ENCODE assay signal across 1 cellular context in genomic region chr5:34929720-34930526, GRCh38.
TF ChIP-seq lines count a peak whose summit lies in the region.

No MANE protein-coding gene starts in this region.

TF ChIP-seq in K562, 482 proteins besides CTCF, POLR2A, EP300 and RAD21 (continued from another document and continues in another):
- TF ChIP-seq, protein P1, sequence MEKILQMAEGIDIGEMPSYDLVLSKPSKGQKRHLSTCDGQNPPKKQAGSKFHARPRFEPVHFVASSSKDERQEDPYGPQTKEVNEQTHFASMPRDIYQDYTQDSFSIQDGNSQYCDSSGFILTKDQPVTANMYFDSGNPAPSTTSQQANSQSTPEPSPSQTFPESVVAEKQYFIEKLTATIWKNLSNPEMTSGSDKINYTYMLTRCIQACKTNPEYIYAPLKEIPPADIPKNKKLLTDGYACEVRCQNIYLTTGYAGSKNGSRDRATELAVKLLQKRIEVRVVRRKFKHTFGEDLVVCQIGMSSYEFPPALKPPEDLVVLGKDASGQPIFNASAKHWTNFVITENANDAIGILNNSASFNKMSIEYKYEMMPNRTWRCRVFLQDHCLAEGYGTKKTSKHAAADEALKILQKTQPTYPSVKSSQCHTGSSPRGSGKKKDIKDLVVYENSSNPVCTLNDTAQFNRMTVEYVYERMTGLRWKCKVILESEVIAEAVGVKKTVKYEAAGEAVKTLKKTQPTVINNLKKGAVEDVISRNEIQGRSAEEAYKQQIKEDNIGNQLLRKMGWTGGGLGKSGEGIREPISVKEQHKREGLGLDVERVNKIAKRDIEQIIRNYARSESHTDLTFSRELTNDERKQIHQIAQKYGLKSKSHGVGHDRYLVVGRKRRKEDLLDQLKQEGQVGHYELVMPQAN (IDR thresholded peaks at IDR 0.05; ENCODE audit: borderline replicate concordance): peak; percentile 88
- TF ChIP-seq BRCA1 (IDR thresholded peaks at IDR 0.05) (no peak), BRCA1 (CRISPR knock-in tag; IDR thresholded peaks at IDR 0.05) (no peak), ZBTB17 (CRISPR knock-in tag; IDR thresholded peaks at IDR 0.05) (peak; percentile 65; the same call in 1 of the 2 replicates), ZNF3 (CRISPR knock-in tag; IDR thresholded peaks at IDR 0.05) (no peak), GATAD2A (IDR thresholded peaks at IDR 0.05) (0 out of 2 replicates have a peak, but pooled peaks have one; percentile 47), MTA3 (IDR thresholded peaks at IDR 0.05; ENCODE audit: borderline replicate concordance) (peak; percentile 55; the same call in 1 of the 2 replicates), PTBP1 (IDR thresholded peaks at IDR 0.05; ENCODE audit: low read depth, low read length) (no peak), ETV1 (tag; conservative IDR thresholded peaks at IDR 0.05; ENCODE audit: low read depth) (no peak), GATAD2B (IDR thresholded peaks at IDR 0.05; ENCODE audit: borderline replicate concordance) (0 out of 2 replicates have a peak, but pooled peaks have one; percentile 55), RB1 (IDR thresholded peaks at IDR 0.05; ENCODE audit: low read depth) (0 out of 2 replicates have a peak, but pooled peaks have one; percentile 1), NFIC (IDR thresholded peaks at IDR 0.05) (0 out of 2 replicates have a peak, but pooled peaks have one; percentile 14), RBFOX2 (IDR thresholded peaks at IDR 0.05; ENCODE audit: low read depth, low read length) (peak; percentile 87), GTF2E2 (tag; IDR thresholded peaks at IDR 0.05) (0 out of 2 replicates have a peak, but pooled peaks have one; percentile 42), LARP7 (IDR thresholded peaks at IDR 0.05) (peak; percentile 79; the same call in 1 of the 2 replicates), BCOR (IDR thresholded peaks at IDR 0.05) (0 out of 2 replicates have a peak, but pooled peaks have one; percentile 31), SUPT5H (IDR thresholded peaks at IDR 0.05) (peak; percentile 60), EP400 (IDR thresholded peaks at IDR 0.05) (peak; percentile 73), SMARCE1 (IDR thresholded peaks at IDR 0.05) (0 out of 2 replicates have a peak, but pooled peaks have one; percentile 46), JUNB (CRISPR knock-in tag; conservative IDR thresholded peaks at IDR 0.05) (no peak), HBP1 (CRISPR knock-in tag; IDR thresholded peaks at IDR 0.05) (peak; percentile 62; the same call in 1 of the 2 replicates), RBM22 (IDR thresholded peaks at IDR 0.05; ENCODE audit: low read depth, low read length, poor library complexity, severe bottlenecking) (peak; percentile 51), POLR2G (IDR thresholded peaks at IDR 0.05; ENCODE audit: low read depth, low read length) (peak; percentile 91), POLR2B (IDR thresholded peaks at IDR 0.05; ENCODE audit: low read depth, partially characterized antibody) (peak; percentile 47), CXXC5 (CRISPR knock-in tag; IDR thresholded peaks at IDR 0.05) (0 out of 2 replicates have a peak, but pooled peaks have one; percentile 51), TBP (optimal IDR thresholded peaks at IDR 0.05; ENCODE audit: low read depth, low read length) (peak; percentile 64), ZNF263 (CRISPR knock-in tag; IDR thresholded peaks at IDR 0.05; ENCODE audit: borderline replicate concordance) (peak; percentile 49; the same call in 1 of the 2 replicates), FOSL1 (tag; conservative IDR thresholded peaks at IDR 0.05) (peak; percentile 61; the same call in 1 of the 2 replicates), SIN3A (IDR thresholded peaks at IDR 0.05; ENCODE audit: borderline replicate concordance in 2 of 2, control insufficient read depth in 1 of 2, low read depth in 2 of 2, low read length in 2 of 2) (peak in 1 of 2 experiments; percentile 63; a peak in 1 of 4 replicates), HNRNPL (IDR thresholded peaks at IDR 0.05; ENCODE audit: low read depth, low read length) (peak; percentile 85; the same call in 1 of the 2 replicates), FOXA3 (CRISPR knock-in tag; conservative IDR thresholded peaks at IDR 0.05 in 1 of 2, IDR thresholded peaks at IDR 0.05 in 1 of 2) (no peak), ZBTB11 (CRISPR knock-in tag; IDR thresholded peaks at IDR 0.05) (peak in 1 of 3 experiments; percentile 63; a peak in 2 of 6 replicates), PRDM10 (IDR thresholded peaks at IDR 0.05; ENCODE audit: partially characterized antibody) (peak; percentile 6), MYC (IDR thresholded peaks at IDR 0.05; ENCODE audit: low read depth, low read length) (peak; percentile 53; the same call in 1 of the 2 replicates), MYC (CRISPR knock-in tag; IDR thresholded peaks at IDR 0.05; ENCODE audit: borderline replicate concordance, low read depth) (no peak), TRIM28 (IDR thresholded peaks at IDR 0.05) (peak; percentile 21; the same call in 1 of the 2 replicates), KAT7 (CRISPR knock-in tag; IDR thresholded peaks at IDR 0.05; ENCODE audit: borderline replicate concordance) (0 out of 2 replicates have a peak, but pooled peaks have one; percentile 30), MLLT1 (IDR thresholded peaks at IDR 0.05) (peak; percentile 36 to 52; a peak in 1 of 4 replicates), RBM34 (IDR thresholded peaks at IDR 0.05; ENCODE audit: borderline replicate concordance, insufficient read depth, low read length) (no peak), MAZ (CRISPR knock-in tag; conservative IDR thresholded peaks at IDR 0.05 in 1 of 2, IDR thresholded peaks at IDR 0.05 in 1 of 2) (peak; percentile 38 to 69), ARID2 (IDR thresholded peaks at IDR 0.05) (0 out of 2 replicates have a peak, but pooled peaks have one; percentile 45)
- TF ChIP-seq, protein P2, sequence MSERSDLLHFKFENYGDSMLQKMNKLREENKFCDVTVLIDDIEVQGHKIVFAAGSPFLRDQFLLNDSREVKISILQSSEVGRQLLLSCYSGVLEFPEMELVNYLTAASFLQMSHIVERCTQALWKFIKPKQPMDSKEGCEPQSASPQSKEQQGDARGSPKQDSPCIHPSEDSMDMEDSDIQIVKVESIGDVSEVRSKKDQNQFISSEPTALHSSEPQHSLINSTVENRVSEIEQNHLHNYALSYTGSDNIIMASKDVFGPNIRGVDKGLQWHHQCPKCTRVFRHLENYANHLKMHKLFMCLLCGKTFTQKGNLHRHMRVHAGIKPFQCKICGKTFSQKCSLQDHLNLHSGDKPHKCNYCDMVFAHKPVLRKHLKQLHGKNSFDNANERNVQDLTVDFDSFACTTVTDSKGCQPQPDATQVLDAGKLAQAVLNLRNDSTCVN (CRISPR knock-in tag; IDR thresholded peaks at IDR 0.05): 0 out of 2 replicates have a peak, but pooled peaks have one; percentile 8
- TF ChIP-seq, protein P3, sequence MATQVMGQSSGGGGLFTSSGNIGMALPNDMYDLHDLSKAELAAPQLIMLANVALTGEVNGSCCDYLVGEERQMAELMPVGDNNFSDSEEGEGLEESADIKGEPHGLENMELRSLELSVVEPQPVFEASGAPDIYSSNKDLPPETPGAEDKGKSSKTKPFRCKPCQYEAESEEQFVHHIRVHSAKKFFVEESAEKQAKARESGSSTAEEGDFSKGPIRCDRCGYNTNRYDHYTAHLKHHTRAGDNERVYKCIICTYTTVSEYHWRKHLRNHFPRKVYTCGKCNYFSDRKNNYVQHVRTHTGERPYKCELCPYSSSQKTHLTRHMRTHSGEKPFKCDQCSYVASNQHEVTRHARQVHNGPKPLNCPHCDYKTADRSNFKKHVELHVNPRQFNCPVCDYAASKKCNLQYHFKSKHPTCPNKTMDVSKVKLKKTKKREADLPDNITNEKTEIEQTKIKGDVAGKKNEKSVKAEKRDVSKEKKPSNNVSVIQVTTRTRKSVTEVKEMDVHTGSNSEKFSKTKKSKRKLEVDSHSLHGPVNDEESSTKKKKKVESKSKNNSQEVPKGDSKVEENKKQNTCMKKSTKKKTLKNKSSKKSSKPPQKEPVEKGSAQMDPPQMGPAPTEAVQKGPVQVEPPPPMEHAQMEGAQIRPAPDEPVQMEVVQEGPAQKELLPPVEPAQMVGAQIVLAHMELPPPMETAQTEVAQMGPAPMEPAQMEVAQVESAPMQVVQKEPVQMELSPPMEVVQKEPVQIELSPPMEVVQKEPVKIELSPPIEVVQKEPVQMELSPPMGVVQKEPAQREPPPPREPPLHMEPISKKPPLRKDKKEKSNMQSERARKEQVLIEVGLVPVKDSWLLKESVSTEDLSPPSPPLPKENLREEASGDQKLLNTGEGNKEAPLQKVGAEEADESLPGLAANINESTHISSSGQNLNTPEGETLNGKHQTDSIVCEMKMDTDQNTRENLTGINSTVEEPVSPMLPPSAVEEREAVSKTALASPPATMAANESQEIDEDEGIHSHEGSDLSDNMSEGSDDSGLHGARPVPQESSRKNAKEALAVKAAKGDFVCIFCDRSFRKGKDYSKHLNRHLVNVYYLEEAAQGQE (CRISPR knock-in tag; IDR thresholded peaks at IDR 0.05; ENCODE audit: low read depth): peak; percentile 56; the same call in 1 of the 2 replicates
- TF ChIP-seq, protein P4, sequence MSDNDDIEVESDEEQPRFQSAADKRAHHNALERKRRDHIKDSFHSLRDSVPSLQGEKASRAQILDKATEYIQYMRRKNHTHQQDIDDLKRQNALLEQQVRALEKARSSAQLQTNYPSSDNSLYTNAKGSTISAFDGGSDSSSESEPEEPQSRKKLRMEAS (CRISPR knock-in tag; IDR thresholded peaks at IDR 0.05): peak; percentile 52; the same call in 1 of the 2 replicates
- TF ChIP-seq, protein P5, sequence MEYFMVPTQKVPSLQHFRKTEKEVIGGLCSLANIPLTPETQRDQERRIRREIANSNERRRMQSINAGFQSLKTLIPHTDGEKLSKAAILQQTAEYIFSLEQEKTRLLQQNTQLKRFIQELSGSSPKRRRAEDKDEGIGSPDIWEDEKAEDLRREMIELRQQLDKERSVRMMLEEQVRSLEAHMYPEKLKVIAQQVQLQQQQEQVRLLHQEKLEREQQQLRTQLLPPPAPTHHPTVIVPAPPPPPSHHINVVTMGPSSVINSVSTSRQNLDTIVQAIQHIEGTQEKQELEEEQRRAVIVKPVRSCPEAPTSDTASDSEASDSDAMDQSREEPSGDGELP (CRISPR knock-in tag; IDR thresholded peaks at IDR 0.05; ENCODE audit: borderline replicate concordance): peak; percentile 67
